32 cellular contexts compared by ENCODE assay signal in the genomic region with DNA sequence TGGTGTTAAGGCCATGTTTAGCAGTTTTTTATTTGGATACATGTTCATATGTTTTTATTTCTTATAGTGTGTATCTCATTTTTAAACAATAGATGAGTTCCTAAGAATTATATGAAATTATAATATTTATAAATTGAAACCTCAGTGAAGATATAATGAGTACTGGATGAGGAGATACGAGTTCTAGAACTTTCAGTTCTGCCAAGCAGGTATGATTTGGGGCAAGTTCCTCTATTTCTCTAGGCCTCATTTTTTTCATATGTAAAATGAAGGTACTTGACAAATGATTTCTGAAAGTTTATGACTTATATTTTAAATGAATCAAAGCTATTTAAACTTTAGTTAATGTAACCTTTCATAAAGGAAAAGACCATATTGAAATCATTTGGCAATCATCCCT.
"Had no signal": no experiment of that assay in that cellular context is flagged by ENCODE, and none has a peak within 500 bp of the region (broad histone marks: within the 10 kb centered on the region; RNA-seq: fewer than 3 reads in every experiment).

No MANE protein-coding gene starts in this region.

- H3K4me1 ChIP-seq: esophagus muscularis mucosa, gastrocnemius medialis, heart left ventricle had no signal

- H3K9me3 Mint-ChIP-seq: activated B cell treated with CpG ODN at 0.5 μM for 24 hours; activated CD8-positive, alpha-beta T cell treated with anti-CD3 and anti-CD28 coated beads for 36 hours; activated T-cell treated with anti-CD3 and anti-CD28 coated beads, Interleukin-2, amount 50 U/mL, for 4 hours; activated T-helper 17 cell treated with anti-CD3 and anti-CD28 coated beads, Interleukin-2, amount 50 U/mL, for 72 hours; central memory CD8-positive, alpha-beta T cell; dendritic cell treated with granulocyte-macrophage colony-stimulating factor and Interleukin-4, amounts not matched to agents 40 ng/mL and 50 ng/mL, for 4 days; T-helper 1 cell treated with Interleukin-12 subunit alpha and Interleukin-12 subunit beta and Interleukin-4 antibody, amounts not matched to agents 30 μg/mL and 1 μg/mL, for 36 hours; T-helper 2 cell treated with Interferon-gamma antibody and Interleukin-4, amounts not matched to agents 5 μg/mL and 100 μg/mL, for 36 hours had no signal

- H3K36me3 ChIP-seq: brain microvascular endothelial cell, esophagus muscularis mucosa, gastrocnemius medialis, heart left ventricle, WERI-Rb-1 had no signal

- H3K4me1 Mint-ChIP-seq: activated B cell treated with CpG ODN at 0.5 μM for 24 hours; activated T-helper 17 cell treated with anti-CD3 and anti-CD28 coated beads, Interleukin-2, amount 50 U/mL, for 72 hours; central memory CD8-positive, alpha-beta T cell had no signal

- H3K36me3 Mint-ChIP-seq: activated naive CD8-positive, alpha-beta T cell had no signal

- H3K4me3 ChIP-seq: coronary artery, dorsolateral prefrontal cortex, esophagus muscularis mucosa, gastrocnemius medialis, heart left ventricle had no signal

- H3K4me3 Mint-ChIP-seq: activated B cell treated with CpG ODN at 0.5 μM for 24 hours; activated CD8-positive, alpha-beta T cell treated with anti-CD3 and anti-CD28 coated beads for 36 hours; activated naive CD8-positive, alpha-beta T cell; activated T-cell treated with anti-CD3 and anti-CD28 coated beads, Interleukin-2, amount 50 U/mL, for 4 hours; central memory CD8-positive, alpha-beta T cell; dendritic cell treated with granulocyte-macrophage colony-stimulating factor and Interleukin-4, amounts not matched to agents 40 ng/mL and 50 ng/mL, for 4 days; T-helper 1 cell treated with Interleukin-12 subunit alpha and Interleukin-12 subunit beta and Interleukin-4 antibody, amounts not matched to agents 30 μg/mL and 1 μg/mL, for 36 hours; T-helper 2 cell treated with Interferon-gamma antibody and Interleukin-4, amounts not matched to agents 5 μg/mL and 100 μg/mL, for 36 hours had no signal

- H3K27me3 ChIP-seq: brain microvascular endothelial cell, dorsolateral prefrontal cortex, esophagus muscularis mucosa, foreskin keratinocyte, gastrocnemius medialis, heart left ventricle had no signal

- H3K27ac ChIP-seq: brain microvascular endothelial cell, coronary artery, dorsolateral prefrontal cortex, esophagus muscularis mucosa, foreskin keratinocyte, gastrocnemius medialis, heart left ventricle, WERI-Rb-1 had no signal

- ATAC-seq: activated CD4-positive, CD25-positive, alpha-beta regulatory T cell treated with anti-CD3 and anti-CD28 coated beads, Interleukin-2, amount 50 U/mL, for 24 hours; activated CD8-positive, alpha-beta T cell treated with anti-CD3 and anti-CD28 coated beads for 36 hours; activated T-cell treated with anti-CD3 and anti-CD28 coated beads, Interleukin-2, amount 50 U/mL, for 4 hours; activated T-helper 17 cell treated with anti-CD3 and anti-CD28 coated beads, Interleukin-2, amount 50 U/mL, for 72 hours; foreskin keratinocyte; gastrocnemius medialis; heart left ventricle had no signal

- H3K27me3 Mint-ChIP-seq: activated B cell treated with CpG ODN at 0.5 μM for 24 hours; activated CD8-positive, alpha-beta T cell treated with anti-CD3 and anti-CD28 coated beads for 36 hours; activated T-helper 17 cell treated with anti-CD3 and anti-CD28 coated beads, Interleukin-2, amount 50 U/mL, for 72 hours; central memory CD8-positive, alpha-beta T cell; dendritic cell treated with granulocyte-macrophage colony-stimulating factor and Interleukin-4, amounts not matched to agents 40 ng/mL and 50 ng/mL, for 4 days had no signal

- H3K27ac Mint-ChIP-seq: activated B cell treated with CpG ODN at 0.5 μM for 24 hours; activated CD8-positive, alpha-beta T cell treated with anti-CD3 and anti-CD28 coated beads for 36 hours; activated naive CD8-positive, alpha-beta T cell; activated T-helper 17 cell treated with anti-CD3 and anti-CD28 coated beads, Interleukin-2, amount 50 U/mL, for 72 hours; dendritic cell treated with granulocyte-macrophage colony-stimulating factor and Interleukin-4, amounts not matched to agents 40 ng/mL and 50 ng/mL, for 4 days; T-helper 1 cell treated with Interleukin-12 subunit alpha and Interleukin-12 subunit beta and Interleukin-4 antibody, amounts not matched to agents 30 μg/mL and 1 μg/mL, for 36 hours; T-helper 2 cell treated with Interferon-gamma antibody and Interleukin-4, amounts not matched to agents 5 μg/mL and 100 μg/mL, for 36 hours had no signal

- DNase-seq: activated B cell treated with CpG ODN at 0.5 μM for 24 hours; activated CD4-positive, alpha-beta T cell treated with anti-CD3 and anti-CD28 coated beads for 48 hours; activated CD4-positive, alpha-beta T cell treated with anti-CD3 and anti-CD28 coated beads, Interleukin-2, amount 50 U/mL, for 1 hour; activated CD4-positive, alpha-beta T cell treated with anti-CD3 and anti-CD28 coated beads, Interleukin-2, amount 50 U/mL, for 48 hours; activated CD8-positive, alpha-beta memory T cell treated with anti-CD3 and anti-CD28 coated beads for 24 hours; activated CD8-positive, alpha-beta T cell treated with anti-CD3 and anti-CD28 coated beads for 36 hours; activated effector memory CD4-positive, alpha-beta T cell treated with Interleukin-2 at 50 U/mL for 16 hours; activated gamma-delta T cell treated with Interleukin-2 at 50 U/mL for 16 hours; activated naive CD4-positive, alpha-beta T cell treated with anti-CD3 and anti-CD28 coated beads, Interleukin-2, amount 50 U/mL, for 16 hours; activated naive CD4-positive, alpha-beta T cell treated with Interleukin-2 at 50 U/mL for 16 hours; activated T-cell treated with anti-CD3 and anti-CD28 coated beads, Interleukin-2, amount 50 U/mL, for 4 hours; amniotic stem cell; anterior cingulate cortex; brain microvascular endothelial cell; dorsolateral prefrontal cortex; effector memory CD4-positive, alpha-beta T cell; erythroblast; foreskin keratinocyte; gastrocnemius medialis; glutamatergic neuron; heart left ventricle; T1000; WERI-Rb-1 had no signal

- H3K9me3 ChIP-seq: esophagus muscularis mucosa, gastrocnemius medialis, heart left ventricle had no signal
